19 cellular contexts compared by ENCODE assay signal in the genomic region with DNA sequence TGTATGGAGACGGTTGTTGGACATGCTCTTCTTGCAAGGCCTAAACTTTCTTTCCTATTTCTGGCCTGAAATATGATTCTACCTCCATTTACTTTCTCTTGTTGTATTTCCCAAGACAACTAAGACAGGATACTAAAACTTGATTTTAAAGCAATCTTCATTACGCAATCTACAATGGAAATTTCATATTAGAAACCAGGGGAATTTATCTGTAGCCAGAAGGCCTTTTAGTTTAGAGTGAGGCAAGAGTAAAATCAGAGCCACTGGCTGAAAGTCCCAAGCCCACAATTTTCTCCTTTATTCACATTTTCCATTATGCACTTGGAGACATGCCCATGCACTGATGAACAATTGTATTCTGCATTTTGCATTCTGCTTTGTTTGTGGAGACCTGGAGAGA.
A peak's percentile ranks its signal among the peaks of the same experiment; 100 is the strongest.
DNase-seq lines count a peak whose midpoint lies in the region; TF ChIP-seq lines count a peak whose summit lies in the region.
"Had no signal": no experiment of that assay in that cellular context is flagged by ENCODE, and none has a peak within 500 bp of the region (broad histone marks: within the 10 kb centered on the region; RNA-seq: fewer than 3 reads in every experiment).

No MANE protein-coding gene starts in this region.

- no peak for TF ChIP-seq CTCF in A673 (conservative IDR thresholded peaks at IDR 0.05; ENCODE audit: low read depth, low read length)
- TF ChIP-seq CTCF in fibroblast of the aortic adventitia (IDR thresholded peaks at IDR 0.05; ENCODE audit: insufficient read depth, low read length): no peak
- TF ChIP-seq CTCF in neural progenitor cell (IDR thresholded peaks at IDR 0.05): no peak
- no peak for TF ChIP-seq CTCF in stomach (IDR thresholded peaks at IDR 0.05)

- POLR2A ChIA-PET in A673 (lab: Charles Lee; ENCODE audit: low non-redundant PET): no interaction called here

- peaks cover 4% of the 10 kb centered on the region for H3K9me3 Mint-ChIP-seq in neural progenitor cell

- no peak overlapping the region for H3K4me2 ChIP-seq in neural progenitor cell

- WGBS in stomach, 5 donors: 43 to 85% (median 52%) methylated on average over 2 of the region's 2 CpGs

- H3K27ac ChIP-seq in A673 (ENCODE audit: low read depth, low read length, poor library complexity, severe bottlenecking): peak overlapping the region; percentile 5
- H3K27ac ChIP-seq in neural progenitor cell: no peak overlapping the region
- H3K27ac ChIP-seq in stomach: no peak overlapping the region
- H3K27ac ChIP-seq: C4-2B had no signal

- no peak for TF ChIP-seq EP300 in stomach (IDR thresholded peaks at IDR 0.05)

- no peaks in the 10 kb centered on the region for H3F3A ChIP-seq in neural progenitor cell (ENCODE audit: low read depth)

- H3K27me3 ChIP-seq in A673 (replicated peaks; ENCODE audit: insufficient read depth, low read depth, low read length, poor library complexity) (no peaks in the 10 kb centered on the region), adipocyte (replicated peaks; ENCODE audit: control insufficient read depth, insufficient read depth, low read length) (no peaks in the 10 kb centered on the region), neural progenitor cell (no peaks in the 10 kb centered on the region), stomach (no peaks in the 10 kb centered on the region)

- H3K27ac Mint-ChIP-seq in neural progenitor cell: no peak overlapping the region
- H3K27ac Mint-ChIP-seq: CD8-positive, alpha-beta memory T cell had no signal

- DNase-seq in A673 (ENCODE audit: low spot score): no peak
- peak; percentile 56 for DNase-seq in adipocyte (ENCODE audit: low read depth)
- peak; percentile 16 for DNase-seq in fibroblast of the aortic adventitia (ENCODE audit: low read depth)
- no peak for DNase-seq in neural progenitor cell (ENCODE audit: low spot score)
- DNase-seq in SHP77 (lab: John Stamatoyannopoulos, UW): no peak
- no peak for DNase-seq in cerebellar nuclear complex (lab: John Stamatoyannopoulos, UW)
- no peak for DNase-seq in NCI-H2196 (lab: John Stamatoyannopoulos, UW; ENCODE audit: unreplicated experiment)
- DNase-seq in stomach: no peak
- DNase-seq: 8988T; CD8-positive, alpha-beta memory T cell; EL; GF-D8; KG1; NCI-H1694; NCI-H2171 treated with DMSO at 0.1 percent for 48 hours; NCI-H446; NCI-H526; Right ventricle myocardium superior had no signal

- H3K36me3 Mint-ChIP-seq in neural progenitor cell: no peaks in the 10 kb centered on the region
- H3K36me3 Mint-ChIP-seq: CD8-positive, alpha-beta memory T cell had no signal

- no peaks in the 10 kb centered on the region for H3K4me1 Mint-ChIP-seq in neural progenitor cell
- H3K4me1 Mint-ChIP-seq: CD8-positive, alpha-beta memory T cell had no signal

- H3K9me3 ChIP-seq in A673 (ENCODE audit: low read depth, low read length, poor library complexity, severe bottlenecking): no peaks in the 10 kb centered on the region
- H3K9me3 ChIP-seq in adipocyte (ENCODE audit: control insufficient read depth, low read length): no peaks in the 10 kb centered on the region
- no peaks in the 10 kb centered on the region for H3K9me3 ChIP-seq in neural progenitor cell (ENCODE audit: low read depth)
- no peaks in the 10 kb centered on the region for H3K9me3 ChIP-seq in stomach

- intact Hi-C loops in A673 (cut with micrococcal nuclease; ENCODE audit: unreplicated experiment) (no loop called here), stomach (cut with DNase I; ENCODE audit: low total_unique reads) (no loop called here)

- H3K4me1 ChIP-seq in A673 (ENCODE audit: insufficient read depth, low read length, poor library complexity, severe bottlenecking) (peaks cover 15% of the 10 kb centered on the region), adipocyte (ENCODE audit: control insufficient read depth, insufficient read depth, low read length) (peaks cover 41% of the 10 kb centered on the region), neural progenitor cell (no peaks in the 10 kb centered on the region), stomach (no peaks in the 10 kb centered on the region)

- H3K79me2 ChIP-seq in neural progenitor cell (ENCODE audit: low read depth): no peaks in the 10 kb centered on the region

- H3K9ac ChIP-seq in adipocyte (ENCODE audit: low read length) (no peak overlapping the region), neural progenitor cell (no peak overlapping the region)

- TF ChIP-seq POLR2A in stomach (IDR thresholded peaks at IDR 0.05): no peak

- H3K27me3 Mint-ChIP-seq in neural progenitor cell (ENCODE audit: insufficient read depth, low read depth): peaks cover 3% of the 10 kb centered on the region
- H3K27me3 Mint-ChIP-seq: CD8-positive, alpha-beta memory T cell had no signal

- CTCF ChIA-PET in A673 (lab: Charles Lee): no interaction called here

- no peak overlapping the region for H3K4me3 ChIP-seq in A673 (ENCODE audit: low read depth, low read length, poor library complexity, severe bottlenecking)
- no peak overlapping the region for H3K4me3 ChIP-seq in adipocyte (ENCODE audit: low read length)
- no peak overlapping the region for H3K4me3 ChIP-seq in fibroblast of the aortic adventitia (ENCODE audit: low read depth, low read length)
- no peak overlapping the region for H3K4me3 ChIP-seq in neural progenitor cell
- H3K4me3 ChIP-seq in stomach: no peak overlapping the region

- H3K4me3 Mint-ChIP-seq in neural progenitor cell: no peak overlapping the region
- H3K4me3 Mint-ChIP-seq: CD8-positive, alpha-beta memory T cell had no signal

- peak overlapping the region; percentile 15 for H2AFZ ChIP-seq in neural progenitor cell (replicated peaks)

- BruUV-seq in A673 (replicated peaks; lab: Mats Ljungman, UMichigan): no TSS peak

- H3K36me3 ChIP-seq in A673 (ENCODE audit: insufficient read depth, low read length, poor library complexity, severe bottlenecking): peaks cover 3% of the 10 kb centered on the region
- H3K36me3 ChIP-seq in adipocyte (ENCODE audit: control insufficient read depth, insufficient read depth, low read length, severe bottlenecking): no peaks in the 10 kb centered on the region
- H3K36me3 ChIP-seq in neural progenitor cell: no peaks in the 10 kb centered on the region
- no peaks in the 10 kb centered on the region for H3K36me3 ChIP-seq in stomach

- H4K20me1 ChIP-seq in neural progenitor cell (ENCODE audit: low read depth): no peaks in the 10 kb centered on the region

Comparison
In these comparisons a context has a peak if more than half of its experiments do, and no peak if none do; other contexts are left out.
1. DNase-seq: peak in adipocyte (single experiment) and fibroblast of the aortic adventitia (single experiment); none in A673 (single experiment), neural progenitor cell (single experiment), SHP77 (0 of 2), cerebellar nuclear complex (0 of 2), NCI-H2196 (single experiment) and stomach (single experiment).